32 cellular contexts compared by ENCODE assay signal in the genomic region with DNA sequence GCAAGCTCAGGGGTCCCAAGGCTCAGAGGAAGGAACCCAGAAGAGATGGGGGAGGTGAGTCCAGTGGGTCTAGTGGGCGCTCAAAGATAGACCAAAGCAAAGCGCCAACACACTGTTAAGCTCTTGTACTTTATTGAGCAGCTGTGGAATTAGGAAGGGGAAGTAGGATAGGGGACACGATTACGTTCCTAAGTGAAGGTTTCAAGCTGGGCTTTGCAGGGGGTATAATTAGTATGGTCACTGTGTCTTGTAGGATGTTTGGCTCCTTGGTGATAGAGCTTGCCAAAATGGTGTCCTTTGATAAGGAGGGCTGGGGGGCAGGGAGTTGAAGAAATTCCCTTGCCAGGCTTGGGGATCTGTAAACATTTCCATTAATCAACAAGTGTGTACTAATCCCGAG. TPM values are rescaled to one million over a fixed set of nuclear protein-coding genes. Genes with fewer than 3 reads are reported as not detected.
DNase-seq lines count a peak whose midpoint lies in the region; FAIRE-seq and TF ChIP-seq lines count a peak whose summit lies in the region.
"Had no signal": no experiment of that assay in that cellular context is flagged by ENCODE, and none has a peak within 500 bp of the region (broad histone marks: within the 10 kb centered on the region; RNA-seq: fewer than 3 reads in every experiment).

No MANE protein-coding gene starts in this region.

- no peak for FAIRE-seq in GM19239 (lab: Jason Lieb, UNC)
- FAIRE-seq: pancreas had no signal

- no peaks in the 10 kb centered on the region for H3K9me3 ChIP-seq in A673 (ENCODE audit: low read depth, low read length, poor library complexity, severe bottlenecking)
- no peaks in the 10 kb centered on the region for H3K9me3 ChIP-seq in esophagus squamous epithelium
- H3K9me3 ChIP-seq: adrenal gland, body of pancreas, left ventricle myocardium inferior, pancreas, upper lobe of left lung had no signal

- no peak for TF ChIP-seq POLR2A in lower leg skin (IDR thresholded peaks at IDR 0.05)
- no peak for TF ChIP-seq POLR2A in esophagus squamous epithelium (IDR thresholded peaks at IDR 0.05)

- no peaks in the 10 kb centered on the region for H3K27me3 ChIP-seq in A673 (replicated peaks; ENCODE audit: insufficient read depth, low read depth, low read length, poor library complexity)
- H3K27me3 ChIP-seq in esophagus squamous epithelium = peaks cover 0 to 5% (median 0%) of the 10 kb centered on the region in 4 donors
- H3K27me3 ChIP-seq: adrenal gland, body of pancreas, dorsolateral prefrontal cortex, pancreas, upper lobe of left lung had no signal

- H3K9me3 Mint-ChIP-seq in HFFc6 (no peaks in the 10 kb centered on the region), nephron (no peaks in the 10 kb centered on the region)
- H3K9me3 Mint-ChIP-seq: naive thymus-derived CD8-positive, alpha-beta T cell; stimulated activated effector memory CD8-positive, alpha-beta T cell treated with anti-CD3 and anti-CD28 coated beads, Interleukin-12 subunit alpha, Interleukin-12 subunit beta, amount 100 ng/mL, for 72 hours had no signal

- TF ChIP-seq CTCF in A673 (conservative IDR thresholded peaks at IDR 0.05; ENCODE audit: low read depth, low read length) (no peak), HFFc6 (IDR thresholded peaks at IDR 0.05) (no peak), nephron (IDR thresholded peaks at IDR 0.05; ENCODE audit: unreplicated experiment in 3 of 3) (no peak), lower leg skin (IDR thresholded peaks at IDR 0.05) (no peak), esophagus squamous epithelium (IDR thresholded peaks at IDR 0.05) (no peak)

- H3K4me1 ChIP-seq in A673 (ENCODE audit: insufficient read depth, low read length, poor library complexity, severe bottlenecking) = peaks cover 2% of the 10 kb centered on the region
- H3K4me1 ChIP-seq in esophagus squamous epithelium = peaks cover 0 to 28% (median 6%) of the 10 kb centered on the region in 3 donors
- H3K4me1 ChIP-seq: left ventricle myocardium inferior, pancreas had no signal

- H3K27ac Mint-ChIP-seq in HFFc6 = peak overlapping the region; percentile 94; the same call in 1 of the 2 replicates
- peak overlapping the region in 2 of 3 experiments; percentile 27 to 48 for H3K27ac Mint-ChIP-seq in nephron
- H3K27ac Mint-ChIP-seq: stimulated activated effector memory CD8-positive, alpha-beta T cell treated with anti-CD3 and anti-CD28 coated beads, Interleukin-12 subunit alpha, Interleukin-12 subunit beta, amount 100 ng/mL, for 72 hours had no signal

- peaks cover 39% of the 10 kb centered on the region for H3K4me1 Mint-ChIP-seq in HFFc6 (ENCODE audit: low read depth)
- peaks cover 48% of the 10 kb centered on the region for H3K4me1 Mint-ChIP-seq in nephron
- H3K4me1 Mint-ChIP-seq: stimulated activated effector memory CD8-positive, alpha-beta T cell treated with anti-CD3 and anti-CD28 coated beads, Interleukin-12 subunit alpha, Interleukin-12 subunit beta, amount 100 ng/mL, for 72 hours had no signal

- H3K4me3 Mint-ChIP-seq in HFFc6 = no peak overlapping the region
- peak overlapping the region in 2 of 3 experiments; percentile 4 to 53 for H3K4me3 Mint-ChIP-seq in nephron
- H3K4me3 Mint-ChIP-seq: naive thymus-derived CD8-positive, alpha-beta T cell; stimulated activated effector memory CD8-positive, alpha-beta T cell treated with anti-CD3 and anti-CD28 coated beads, Interleukin-12 subunit alpha, Interleukin-12 subunit beta, amount 100 ng/mL, for 72 hours had no signal

- H3K4me3 ChIP-seq in A673 (ENCODE audit: low read depth, low read length, poor library complexity, severe bottlenecking) (no peak overlapping the region), lower leg skin (ENCODE audit: low read depth, poor library complexity, severe bottlenecking) (no peak overlapping the region), esophagus squamous epithelium (no peak overlapping the region)
- H3K4me3 ChIP-seq: adrenal gland, body of pancreas, dorsolateral prefrontal cortex, left ventricle myocardium inferior, pancreas, upper lobe of left lung had no signal

- peak; percentile 58 for DNase-seq in A673 (ENCODE audit: low spot score)
- no peak for DNase-seq in HFFc6
- DNase-seq in NCI-H82 (lab: John Stamatoyannopoulos, UW) = peak; percentile 71
- DNase-seq in lower leg skin (ENCODE audit: low spot score in 2 of 2) = no peak
- no peak for DNase-seq in esophagus squamous epithelium (lab: John Stamatoyannopoulos, UW)
- DNase-seq in pons (ENCODE audit: low spot score) = no peak
- no peak for DNase-seq in GM19239 (ENCODE audit: insufficient read length, low spot score)
- DNase-seq: activated CD4-positive, alpha-beta T cell treated with anti-CD3 and anti-CD28 coated beads for 48 hours; activated CD8-positive, alpha-beta memory T cell treated with anti-CD3 and anti-CD28 coated beads for 24 hours; adrenal gland; cerebellar nuclear complex; left ventricle myocardium inferior; midbrain; naive thymus-derived CD8-positive, alpha-beta T cell; NCI-H1417 treated with DMSO at 0.1 percent for 48 hours; NCI-H345; NCI-H774; OCI-M1; stimulated activated CD4-positive, alpha-beta T cell treated with anti-CD3 and anti-CD28 coated beads, Interleukin-12 subunit alpha, Interleukin-12 subunit beta, amount 100 ng/mL, for 4 hours; stimulated activated CD4-positive, alpha-beta T cell treated with anti-CD3 and anti-CD28 coated beads, Interleukin-4, amount 100 ng/mL, for 24 hours; upper lobe of left lung had no signal

- no peaks in the 10 kb centered on the region for H3K36me3 Mint-ChIP-seq in HFFc6 (ENCODE audit: low read depth)
- no peaks in the 10 kb centered on the region for H3K36me3 Mint-ChIP-seq in nephron (ENCODE audit: low read depth)
- H3K36me3 Mint-ChIP-seq: naive thymus-derived CD8-positive, alpha-beta T cell; stimulated activated effector memory CD8-positive, alpha-beta T cell treated with anti-CD3 and anti-CD28 coated beads, Interleukin-12 subunit alpha, Interleukin-12 subunit beta, amount 100 ng/mL, for 72 hours had no signal

- H3K36me3 ChIP-seq in A673 (ENCODE audit: insufficient read depth, low read length, poor library complexity, severe bottlenecking) (no peaks in the 10 kb centered on the region), esophagus squamous epithelium (no peaks in the 10 kb centered on the region)
- H3K36me3 ChIP-seq: adrenal gland, left ventricle myocardium inferior, pancreas had no signal

- CTCF ChIA-PET in A673 (lab: Charles Lee) = no interaction called here

- peaks cover 2% of the 10 kb centered on the region; the same call in 1 of the 2 replicates for H3K27me3 Mint-ChIP-seq in HFFc6 (ENCODE audit: insufficient read depth)
- peaks cover 13% of the 10 kb centered on the region for H3K27me3 Mint-ChIP-seq in nephron (ENCODE audit: low read depth)
- H3K27me3 Mint-ChIP-seq: naive thymus-derived CD8-positive, alpha-beta T cell had no signal

- H3K27ac ChIP-seq in A673 (ENCODE audit: low read depth, low read length, poor library complexity, severe bottlenecking) (no peak overlapping the region), esophagus squamous epithelium (no peak overlapping the region)
- H3K27ac ChIP-seq: body of pancreas, C4-2B, dorsolateral prefrontal cortex, left ventricle myocardium inferior, pancreas, upper lobe of left lung had no signal

- POLR2A ChIA-PET in A673 (lab: Charles Lee; ENCODE audit: low non-redundant PET) = no interaction called here

- intact Hi-C loops in A673 (cut with micrococcal nuclease; ENCODE audit: unreplicated experiment) = no loop called here
- intact Hi-C loops in lower leg skin (cut with DNase I; ENCODE audit: low total_unique reads) = no loop called here
- intact Hi-C loops in esophagus squamous epithelium (cut with DNase I) = no loop called here

- BruUV-seq in A673 (replicated peaks; lab: Mats Ljungman, UMichigan) = no TSS peak

- 91 to 93% methylated on average over 5 of the region's 5 CpGs for WGBS in lower leg skin, 2 donors
- 90 to 91% methylated on average over 5 of the region's 5 CpGs for WGBS in esophagus squamous epithelium, 2 donors

RNA-seq across cellular contexts. Expression of a gene that starts 3.2 kb away (rescaled TPM):
- total RNA-seq in A673 (2021) (not detected in 2 replicates), lower leg skin (not detected), esophagus squamous epithelium (not detected)
- total RNA-seq in HFFc6 (2021; fragmentation: NEBNext Ultra II Directional; extraction: Animal tissue kit (Norgen Biotek cat#: 25700)) = not detected
- total RNA-seq: adrenal gland; body of pancreas; HepG2; left ventricle myocardium inferior; naive thymus-derived CD8-positive, alpha-beta T cell; pancreas; right cardiac atrium; subcutaneous adipose tissue; T-helper 2 cell treated with Interferon-gamma antibody and Interleukin-4, amounts not matched to agents 100 ng/mL and 5 ng/mL, for 36 hours had no signal

RNA-seq across cellular contexts. Expression of a gene that starts 7.7 kb away (rescaled TPM):
- not detected in 2 replicates for total RNA-seq in A673 (2021)
- not detected for total RNA-seq in HFFc6 (2021; fragmentation: NEBNext Ultra II Directional; extraction: Animal tissue kit (Norgen Biotek cat#: 25700))
- 100 to 1,000 TPM in 2 of 4 donors, 10 to 100 TPM in 2; 80.5 to 188 (median 107) TPM for total RNA-seq in lower leg skin
- 10 to 100 TPM in 2 of 4 donors, 1 to 10 TPM in 1, under 1 TPM in 1; 0.38 to 10.9 (median 9.1) TPM for total RNA-seq in esophagus squamous epithelium
- total RNA-seq: left ventricle myocardium inferior; naive thymus-derived CD8-positive, alpha-beta T cell; T-helper 2 cell treated with Interferon-gamma antibody and Interleukin-4, amounts not matched to agents 100 ng/mL and 5 ng/mL, for 36 hours had no signal

RNA-seq across cellular contexts. Expression of a gene that starts 50.7 kb away (rescaled TPM):
- total RNA-seq in A673 (2021) = not detected in 2 replicates
- total RNA-seq in HFFc6 (2021; fragmentation: NEBNext Ultra II Directional; extraction: Animal tissue kit (Norgen Biotek cat#: 25700)) = not detected
- total RNA-seq in lower leg skin = 1 to 10 TPM in 1 of 4 donors, under 1 TPM in 1, not detected in 2; 0.61 to 8.3 TPM
- under 1 TPM in 1 of 4 donors, not detected in 3; 1.00 TPM for total RNA-seq in esophagus squamous epithelium
- total RNA-seq: fibroblast of lung, HepG2, left ventricle myocardium inferior had no signal

RNA-seq across cellular contexts. Expression of a gene that starts 51.3 kb away (rescaled TPM):
- total RNA-seq in A673 (2021) = 0.74 and 1.2 TPM in 2 replicates
- total RNA-seq in HFFc6 (2021; fragmentation: NEBNext Ultra II Directional; extraction: Animal tissue kit (Norgen Biotek cat#: 25700)) = 1 to 10 TPM in 2 of 6 experiments, under 1 TPM in 4; 0.25 to 5.5 (median 0.53) TPM
- total RNA-seq in lower leg skin = 1 to 10 TPM; 1.8 to 7.7 (median 5.3) TPM
- total RNA-seq in esophagus squamous epithelium = 1 to 10 TPM in 1 of 4 donors, under 1 TPM in 2, not detected in 1; 0.64 to 1.7 (median 0.66) TPM
- total RNA-seq: naive thymus-derived CD8-positive, alpha-beta T cell; T-helper 2 cell treated with Interferon-gamma antibody and Interleukin-4, amounts not matched to agents 100 ng/mL and 5 ng/mL, for 36 hours had no signal

Comparison
In these comparisons a context has a peak if more than half of its experiments do, and no peak if none do; other contexts are left out.
1. DNase-seq: peak in A673 (single experiment) and NCI-H82 (single experiment); none in HFFc6 (single experiment), lower leg skin (0 of 2), esophagus squamous epithelium (single experiment), pons (single experiment) and GM19239 (single experiment).
2. RNA of a gene that starts 7.7 kb away (total RNA-seq): 80.5 to 188 TPM in lower leg skin; 0.38 to 10.9 TPM in esophagus squamous epithelium, not detected in HFFc6 and not detected in A673; every median in the first group is over 4 times any median in the second.